ENCODE assay signal across 35 cellular contexts in the genomic region with DNA sequence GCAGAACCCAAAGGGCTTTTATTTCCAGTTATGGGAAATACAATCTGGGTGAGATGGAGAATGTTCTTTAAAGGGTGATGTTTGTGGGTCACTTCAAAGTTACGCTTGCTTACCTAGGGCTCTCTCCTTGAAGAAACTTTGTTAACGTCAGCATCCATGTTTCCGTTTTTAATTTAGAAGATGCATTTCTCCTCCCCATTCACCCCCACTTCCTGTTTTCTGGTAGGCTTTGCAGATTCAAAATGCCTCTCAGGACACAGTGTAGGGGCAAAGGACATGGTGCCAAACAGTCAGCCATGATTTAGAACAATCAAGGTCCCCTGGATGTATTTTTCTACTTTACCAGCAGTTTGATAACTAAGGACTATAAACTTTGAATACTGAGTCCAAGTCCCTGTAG.
"Had no signal": no experiment of that assay in that cellular context is flagged by ENCODE, and none has a peak within 500 bp of the region (broad histone marks: within the 10 kb centered on the region; RNA-seq: fewer than 3 reads in every experiment).

No MANE protein-coding gene starts in this region.

- ATAC-seq: activated CD4-positive, CD25-positive, alpha-beta regulatory T cell treated with anti-CD3 and anti-CD28 coated beads, Interleukin-2, amount 50 U/mL, for 24 hours; activated CD8-positive, alpha-beta T cell treated with anti-CD3 and anti-CD28 coated beads for 36 hours; activated naive CD8-positive, alpha-beta T cell treated with anti-CD3 and anti-CD28 coated beads, Interleukin-2, amount 50 U/mL, for 24 hours; activated T-cell treated with anti-CD3 and anti-CD28 coated beads, Interleukin-2, amount 50 U/mL, for 4 hours; gastroesophageal sphincter; T-helper 17 cell had no signal

- H3K36me3 Mint-ChIP-seq: activated naive CD4-positive, alpha-beta T cell treated with anti-CD3 and anti-CD28 coated beads, Interleukin-2, amount 50 U/mL, for 24 hours; activated naive CD8-positive, alpha-beta T cell treated with anti-CD3 and anti-CD28 coated beads for 36 hours; brain had no signal

- H3K27me3 ChIP-seq: adrenal gland, breast epithelium, cardiac muscle cell, colonic mucosa, esophagus squamous epithelium, gastroesophageal sphincter had no signal

- H3K27ac ChIP-seq: adrenal gland, breast epithelium, cardiac muscle cell, colonic mucosa, epithelial cell of prostate, esophagus squamous epithelium, gastroesophageal sphincter, WERI-Rb-1 had no signal

- H3K36me3 ChIP-seq: adrenal gland, breast epithelium, cardiac muscle cell, colonic mucosa, esophagus squamous epithelium, gastroesophageal sphincter, WERI-Rb-1 had no signal

- DNase-seq: activated B cell treated with CpG ODN at 0.5 μM for 24 hours; activated CD4-positive, alpha-beta T cell treated with anti-CD3 and anti-CD28 coated beads for 48 hours; activated CD4-positive, alpha-beta T cell treated with anti-CD3 and anti-CD28 coated beads, Interleukin-2, amount 50 U/mL, for 1 hour; activated CD4-positive, alpha-beta T cell treated with anti-CD3 and anti-CD28 coated beads, Interleukin-2, amount 50 U/mL, for 48 hours; activated CD8-positive, alpha-beta memory T cell treated with anti-CD3 and anti-CD28 coated beads for 24 hours; activated CD8-positive, alpha-beta T cell treated with anti-CD3 and anti-CD28 coated beads for 36 hours; activated effector memory CD4-positive, alpha-beta T cell treated with anti-CD3 and anti-CD28 coated beads, Interleukin-2, amount 50 U/mL, for 16 hours; activated naive CD4-positive, alpha-beta T cell treated with anti-CD3 and anti-CD28 coated beads for 36 hours; activated naive CD8-positive, alpha-beta T cell treated with anti-CD3 and anti-CD28 coated beads for 36 hours; activated naive CD8-positive, alpha-beta T cell treated with anti-CD3 and anti-CD28 coated beads, Interleukin-2, amount 50 U/mL, for 24 hours; activated T-cell treated with anti-CD3 and anti-CD28 coated beads, Interleukin-2, amount 50 U/mL, for 4 hours; adrenal gland; amygdala; aorta; central memory CD4-positive, alpha-beta T cell; cerebellar nuclear complex; colonic mucosa; effector CD8-positive, alpha-beta T cell; esophagus squamous epithelium; foreskin melanocyte; head of caudate nucleus; T-helper 17 cell; T1000; WERI-Rb-1 had no signal

- H3K9me3 Mint-ChIP-seq: activated B cell treated with CpG ODN at 0.5 μM for 24 hours; activated CD8-positive, alpha-beta T cell treated with anti-CD3 and anti-CD28 coated beads for 36 hours; activated naive CD4-positive, alpha-beta T cell treated with anti-CD3 and anti-CD28 coated beads for 36 hours; activated naive CD4-positive, alpha-beta T cell treated with anti-CD3 and anti-CD28 coated beads, Interleukin-2, amount 50 U/mL, for 24 hours; activated naive CD8-positive, alpha-beta T cell treated with anti-CD3 and anti-CD28 coated beads for 36 hours; activated naive CD8-positive, alpha-beta T cell treated with anti-CD3 and anti-CD28 coated beads, Interleukin-2, amount 50 U/mL, for 24 hours; activated T-cell treated with anti-CD3 and anti-CD28 coated beads, Interleukin-2, amount 50 U/mL, for 4 hours; activated T-helper 2 cell treated with anti-CD3 and anti-CD28 coated beads, Interferon-gamma antibody, Interleukin-2, Interleukin-4, amounts not matched to agents 10 μg/mL and 5 μg/mL and 100 μg/mL, durations not matched to agents 14 hours and 24 hours and 36 hours; brain; T-helper 2 cell treated with Interferon-gamma antibody and Interleukin-4, amounts not matched to agents 5 μg/mL and 100 μg/mL, for 36 hours had no signal

- H3K4me1 ChIP-seq: adrenal gland, breast epithelium, colonic mucosa, esophagus squamous epithelium, gastroesophageal sphincter had no signal

- H3K4me3 Mint-ChIP-seq: activated B cell treated with CpG ODN at 0.5 μM for 24 hours; activated CD8-positive, alpha-beta T cell treated with anti-CD3 and anti-CD28 coated beads for 36 hours; activated naive CD4-positive, alpha-beta T cell treated with anti-CD3 and anti-CD28 coated beads for 36 hours; activated naive CD4-positive, alpha-beta T cell treated with anti-CD3 and anti-CD28 coated beads, Interleukin-2, amount 50 U/mL, for 24 hours; activated naive CD8-positive, alpha-beta T cell treated with anti-CD3 and anti-CD28 coated beads for 36 hours; activated naive CD8-positive, alpha-beta T cell treated with anti-CD3 and anti-CD28 coated beads, Interleukin-2, amount 50 U/mL, for 24 hours; activated T-cell treated with anti-CD3 and anti-CD28 coated beads, Interleukin-2, amount 50 U/mL, for 4 hours; brain; T-helper 17 cell; T-helper 2 cell treated with Interferon-gamma antibody and Interleukin-4, amounts not matched to agents 5 μg/mL and 100 μg/mL, for 36 hours had no signal

- H3K4me1 Mint-ChIP-seq: activated B cell treated with CpG ODN at 0.5 μM for 24 hours; activated naive CD4-positive, alpha-beta T cell treated with anti-CD3 and anti-CD28 coated beads, Interleukin-2, amount 50 U/mL, for 24 hours; activated naive CD8-positive, alpha-beta T cell treated with anti-CD3 and anti-CD28 coated beads, Interleukin-2, amount 50 U/mL, for 24 hours; T-helper 17 cell had no signal

- H3K27ac Mint-ChIP-seq: activated B cell treated with CpG ODN at 0.5 μM for 24 hours; activated CD8-positive, alpha-beta T cell treated with anti-CD3 and anti-CD28 coated beads for 36 hours; activated naive CD4-positive, alpha-beta T cell treated with anti-CD3 and anti-CD28 coated beads for 36 hours; activated naive CD4-positive, alpha-beta T cell treated with anti-CD3 and anti-CD28 coated beads, Interleukin-2, amount 50 U/mL, for 24 hours; activated naive CD8-positive, alpha-beta T cell treated with anti-CD3 and anti-CD28 coated beads for 36 hours; activated naive CD8-positive, alpha-beta T cell treated with anti-CD3 and anti-CD28 coated beads, Interleukin-2, amount 50 U/mL, for 24 hours; activated T-helper 2 cell treated with anti-CD3 and anti-CD28 coated beads, Interferon-gamma antibody, Interleukin-2, Interleukin-4, amounts not matched to agents 10 μg/mL and 5 μg/mL and 100 μg/mL, durations not matched to agents 14 hours and 24 hours and 36 hours; brain; T-helper 17 cell; T-helper 2 cell treated with Interferon-gamma antibody and Interleukin-4, amounts not matched to agents 5 μg/mL and 100 μg/mL, for 36 hours had no signal

- H3K27me3 Mint-ChIP-seq: activated naive CD4-positive, alpha-beta T cell treated with anti-CD3 and anti-CD28 coated beads, Interleukin-2, amount 50 U/mL, for 24 hours; brain; T-helper 17 cell had no signal

- H3K9me3 ChIP-seq: adrenal gland, breast epithelium, colonic mucosa, esophagus squamous epithelium, gastroesophageal sphincter had no signal

- FAIRE-seq: endometrium, endothelial cell of umbilical vein had no signal

- H3K4me3 ChIP-seq: adrenal gland, breast epithelium, cardiac muscle cell, colonic mucosa, esophagus squamous epithelium, gastroesophageal sphincter had no signal
